ENCODE assay signal across 1 cellular context in the genomic region with DNA sequence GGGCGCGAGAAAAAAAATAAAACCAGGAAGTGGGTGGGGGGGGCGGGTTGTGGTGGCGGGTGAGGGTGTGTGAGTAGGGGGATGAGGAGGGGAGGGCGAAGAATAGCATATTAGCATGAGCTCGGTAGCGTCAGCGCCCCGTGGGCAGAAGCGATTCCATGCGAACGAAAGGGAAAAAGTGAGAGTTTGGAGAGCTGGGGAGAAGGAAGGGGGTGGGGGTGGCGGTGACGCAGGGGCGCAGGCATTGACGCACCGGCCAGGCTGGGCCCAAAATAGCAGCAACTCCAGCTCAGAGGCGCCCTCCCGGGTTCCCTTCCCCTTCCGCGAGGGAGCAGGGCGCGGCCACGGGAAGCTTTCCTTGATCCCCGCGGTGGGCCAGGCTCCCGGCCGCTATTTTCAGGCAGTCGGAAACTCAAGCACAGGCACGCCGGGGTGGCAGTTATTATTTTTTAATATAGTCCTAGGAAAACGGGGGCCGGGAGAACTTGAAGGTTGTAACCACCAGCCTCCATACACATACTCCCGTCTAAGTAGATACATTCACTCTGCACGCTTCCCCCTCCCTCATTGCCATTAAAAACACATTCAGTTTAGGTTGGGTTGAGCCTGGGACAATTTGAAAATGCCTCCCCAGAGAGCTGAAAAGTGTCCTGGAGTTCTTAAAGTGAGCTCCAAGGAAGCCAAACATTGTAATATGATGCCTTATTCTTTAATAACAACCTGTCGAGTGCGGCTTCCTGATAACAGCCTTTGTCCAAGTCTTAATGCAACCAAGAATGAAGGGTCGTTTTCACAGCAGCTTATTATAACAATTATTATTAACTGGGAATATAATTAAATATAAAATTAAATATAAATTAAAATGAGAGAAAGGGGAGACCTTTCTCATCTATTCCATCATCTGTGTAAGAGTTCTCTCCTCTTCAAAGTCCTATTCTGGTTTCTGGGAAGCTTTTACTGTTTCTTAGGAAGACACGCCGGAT.
TF ChIP-seq lines count a peak whose summit lies in the region.

No MANE protein-coding gene starts in this region.

TF ChIP-seq in GM12878, 131 proteins besides CTCF, POLR2A, EP300 and RAD21 (continued from another document):
- TF ChIP-seq ELK1 (IDR thresholded peaks at IDR 0.05; ENCODE audit: low read depth, low read length) = no peak
- TF ChIP-seq ATF7 (IDR thresholded peaks at IDR 0.05; ENCODE audit: low read depth) = peak; percentile 49; the same call in 1 of the 2 replicates
- TF ChIP-seq KAT2A (conservative IDR thresholded peaks at IDR 0.05; ENCODE audit: control insufficient read depth, low read depth, low read length) = no peak
- TF ChIP-seq, protein P1, sequence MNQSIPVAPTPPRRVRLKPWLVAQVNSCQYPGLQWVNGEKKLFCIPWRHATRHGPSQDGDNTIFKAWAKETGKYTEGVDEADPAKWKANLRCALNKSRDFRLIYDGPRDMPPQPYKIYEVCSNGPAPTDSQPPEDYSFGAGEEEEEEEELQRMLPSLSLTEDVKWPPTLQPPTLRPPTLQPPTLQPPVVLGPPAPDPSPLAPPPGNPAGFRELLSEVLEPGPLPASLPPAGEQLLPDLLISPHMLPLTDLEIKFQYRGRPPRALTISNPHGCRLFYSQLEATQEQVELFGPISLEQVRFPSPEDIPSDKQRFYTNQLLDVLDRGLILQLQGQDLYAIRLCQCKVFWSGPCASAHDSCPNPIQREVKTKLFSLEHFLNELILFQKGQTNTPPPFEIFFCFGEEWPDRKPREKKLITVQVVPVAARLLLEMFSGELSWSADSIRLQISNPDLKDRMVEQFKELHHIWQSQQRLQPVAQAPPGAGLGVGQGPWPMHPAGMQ (IDR thresholded peaks at IDR 0.05; ENCODE audit: borderline replicate concordance) = no peak
- TF ChIP-seq PAX8 (IDR thresholded peaks at IDR 0.05) = no peak
- TF ChIP-seq NFYA (IDR thresholded peaks at IDR 0.05; ENCODE audit: borderline replicate concordance, low read depth, low read length) = no peak
- TF ChIP-seq JUND (IDR thresholded peaks at IDR 0.05; ENCODE audit: low read depth, low read length) = no peak
- TF ChIP-seq, protein P2, sequence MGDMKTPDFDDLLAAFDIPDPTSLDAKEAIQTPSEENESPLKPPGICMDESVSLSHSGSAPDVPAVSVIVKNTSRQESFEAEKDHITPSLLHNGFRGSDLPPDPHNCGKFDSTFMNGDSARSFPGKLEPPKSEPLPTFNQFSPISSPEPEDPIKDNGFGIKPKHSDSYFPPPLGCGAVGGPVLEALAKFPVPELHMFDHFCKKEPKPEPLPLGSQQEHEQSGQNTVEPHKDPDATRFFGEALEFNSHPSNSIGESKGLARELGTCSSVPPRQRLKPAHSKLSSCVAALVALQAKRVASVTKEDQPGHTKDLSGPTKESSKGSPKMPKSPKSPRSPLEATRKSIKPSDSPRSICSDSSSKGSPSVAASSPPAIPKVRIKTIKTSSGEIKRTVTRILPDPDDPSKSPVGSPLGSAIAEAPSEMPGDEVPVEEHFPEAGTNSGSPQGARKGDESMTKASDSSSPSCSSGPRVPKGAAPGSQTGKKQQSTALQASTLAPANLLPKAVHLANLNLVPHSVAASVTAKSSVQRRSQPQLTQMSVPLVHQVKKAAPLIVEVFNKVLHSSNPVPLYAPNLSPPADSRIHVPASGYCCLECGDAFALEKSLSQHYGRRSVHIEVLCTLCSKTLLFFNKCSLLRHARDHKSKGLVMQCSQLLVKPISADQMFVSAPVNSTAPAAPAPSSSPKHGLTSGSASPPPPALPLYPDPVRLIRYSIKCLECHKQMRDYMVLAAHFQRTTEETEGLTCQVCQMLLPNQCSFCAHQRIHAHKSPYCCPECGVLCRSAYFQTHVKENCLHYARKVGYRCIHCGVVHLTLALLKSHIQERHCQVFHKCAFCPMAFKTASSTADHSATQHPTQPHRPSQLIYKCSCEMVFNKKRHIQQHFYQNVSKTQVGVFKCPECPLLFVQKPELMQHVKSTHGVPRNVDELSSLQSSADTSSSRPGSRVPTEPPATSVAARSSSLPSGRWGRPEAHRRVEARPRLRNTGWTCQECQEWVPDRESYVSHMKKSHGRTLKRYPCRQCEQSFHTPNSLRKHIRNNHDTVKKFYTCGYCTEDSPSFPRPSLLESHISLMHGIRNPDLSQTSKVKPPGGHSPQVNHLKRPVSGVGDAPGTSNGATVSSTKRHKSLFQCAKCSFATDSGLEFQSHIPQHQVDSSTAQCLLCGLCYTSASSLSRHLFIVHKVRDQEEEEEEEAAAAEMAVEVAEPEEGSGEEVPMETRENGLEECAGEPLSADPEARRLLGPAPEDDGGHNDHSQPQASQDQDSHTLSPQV (IDR thresholded peaks at IDR 0.05) = peak; percentile 74; the same call in 1 of the 2 replicates
